ENCODE assay signal across 29 cellular contexts in genomic region chr5:133453825-133454224, GRCh38.
"Had no signal": no experiment of that assay in that cellular context is flagged by ENCODE, and none has a peak within 500 bp of the region (broad histone marks: within the 10 kb centered on the region; RNA-seq: fewer than 3 reads in every experiment).

No MANE protein-coding gene starts in this region.

- H3K4me1 ChIP-seq: ascending aorta, colonic mucosa had no signal

- DNase-seq: activated CD4-positive, alpha-beta memory T cell treated with anti-CD3 and anti-CD28 coated beads for 36 hours; activated CD4-positive, alpha-beta T cell treated with anti-CD3 and anti-CD28 coated beads for 36 hours; activated CD4-positive, alpha-beta T cell treated with anti-CD3 and anti-CD28 coated beads, Interleukin-2, amount 10 ng/mL, durations not matched to agents 24 days and 14 days; activated CD4-positive, CD25-positive, alpha-beta regulatory T cell; activated CD4-positive, CD25-positive, alpha-beta regulatory T cell treated with anti-CD3 and anti-CD28 coated beads, Interleukin-2, amount 50 U/mL, for 72 hours; activated CD8-positive, alpha-beta memory T cell treated with anti-CD3 and anti-CD28 coated beads, Interleukin-2, amount 10 ng/mL, durations not matched to agents 7 days and 5 days; activated CD8-positive, alpha-beta memory T cell treated with anti-CD3 and anti-CD28 coated beads, Interleukin-2, amount 50 U/mL, for 4 hours; activated CD8-positive, alpha-beta T cell treated with anti-CD3 and anti-CD28 coated beads, Interleukin-2, amount 10 ng/mL, durations not matched to agents 7 days and 5 days; activated gamma-delta T cell; activated naive CD4-positive, alpha-beta T cell; activated naive CD4-positive, alpha-beta T cell treated with anti-CD3 and anti-CD28 coated beads, Interleukin-2, amount 10 ng/mL, durations not matched to agents 7 days and 5 days; activated naive CD8-positive, alpha-beta T cell treated with anti-CD3 and anti-CD28 coated beads, Interleukin-2, amount 10 ng/mL, durations not matched to agents 7 days and 5 days; activated T-cell treated with anti-CD3 and anti-CD28 coated beads, Interleukin-2, amount 50 U/mL, for 1 hour; activated T-cell treated with anti-CD3 and anti-CD28 coated beads, Interleukin-2, amount 50 U/mL, for 48 hours; amygdala; central memory CD4-positive, alpha-beta T cell; cerebellar nuclear complex; colonic mucosa; effector CD8-positive, alpha-beta T cell; esophagus squamous epithelium; foreskin fibroblast had no signal

- H3K4me3 Mint-ChIP-seq: activated CD4-positive, alpha-beta memory T cell treated with anti-CD3 and anti-CD28 coated beads for 36 hours; activated CD4-positive, alpha-beta T cell treated with anti-CD3 and anti-CD28 coated beads for 36 hours; activated CD4-positive, alpha-beta T cell treated with anti-CD3 and anti-CD28 coated beads, Interleukin-2, amount 10 ng/mL, durations not matched to agents 24 days and 14 days; activated CD8-positive, alpha-beta memory T cell treated with anti-CD3 and anti-CD28 coated beads, Interleukin-2, amount 10 ng/mL, durations not matched to agents 7 days and 5 days; activated CD8-positive, alpha-beta T cell treated with anti-CD3 and anti-CD28 coated beads, Interleukin-2, amount 10 ng/mL, durations not matched to agents 7 days and 5 days; activated naive CD4-positive, alpha-beta T cell treated with anti-CD3 and anti-CD28 coated beads, Interleukin-2, amount 10 ng/mL, durations not matched to agents 7 days and 5 days; activated naive CD8-positive, alpha-beta T cell treated with anti-CD3 and anti-CD28 coated beads, Interleukin-2, amount 10 ng/mL, durations not matched to agents 7 days and 5 days; activated T-helper 1 cell treated with anti-CD3 and anti-CD28 coated beads, Interleukin-12 subunit alpha, Interleukin-12 subunit beta, Interleukin-2, Interleukin-4 antibody, amounts not matched to agents 30 ng/mL and 10 ng/mL and 1 ng/mL, durations not matched to agents 14 hours and 24 hours and 36 hours; brain had no signal

- H3K9me3 ChIP-seq: ascending aorta, breast epithelium, colonic mucosa, esophagus squamous epithelium had no signal

- H3K27me3 ChIP-seq: ascending aorta, breast epithelium, cardiac muscle cell, colonic mucosa, esophagus squamous epithelium had no signal

- H3K27ac ChIP-seq: ascending aorta, breast epithelium, cardiac muscle cell, colonic mucosa, epithelial cell of prostate, esophagus squamous epithelium had no signal

- H3K27me3 Mint-ChIP-seq: activated CD4-positive, alpha-beta T cell treated with anti-CD3 and anti-CD28 coated beads for 36 hours had no signal

- H3K36me3 ChIP-seq: ascending aorta, breast epithelium, cardiac muscle cell, colonic mucosa, esophagus squamous epithelium had no signal

- H3K27ac Mint-ChIP-seq: activated CD4-positive, alpha-beta memory T cell treated with anti-CD3 and anti-CD28 coated beads for 36 hours; activated CD4-positive, alpha-beta T cell treated with anti-CD3 and anti-CD28 coated beads for 36 hours; activated CD4-positive, alpha-beta T cell treated with anti-CD3 and anti-CD28 coated beads, Interleukin-2, amount 10 ng/mL, durations not matched to agents 24 days and 14 days; activated CD8-positive, alpha-beta memory T cell treated with anti-CD3 and anti-CD28 coated beads, Interleukin-2, amount 10 ng/mL, durations not matched to agents 7 days and 5 days; activated CD8-positive, alpha-beta T cell treated with anti-CD3 and anti-CD28 coated beads, Interleukin-2, amount 10 ng/mL, durations not matched to agents 7 days and 5 days; activated naive CD4-positive, alpha-beta T cell treated with anti-CD3 and anti-CD28 coated beads, Interleukin-2, amount 10 ng/mL, durations not matched to agents 7 days and 5 days; activated naive CD8-positive, alpha-beta T cell treated with anti-CD3 and anti-CD28 coated beads, Interleukin-2, amount 10 ng/mL, durations not matched to agents 7 days and 5 days; activated T-helper 1 cell treated with anti-CD3 and anti-CD28 coated beads, Interleukin-12 subunit alpha, Interleukin-12 subunit beta, Interleukin-2, Interleukin-4 antibody, amounts not matched to agents 30 ng/mL and 10 ng/mL and 1 ng/mL, durations not matched to agents 14 hours and 24 hours and 36 hours; activated T-helper 2 cell treated with anti-CD3 and anti-CD28 coated beads, Interferon-gamma antibody, Interleukin-2, Interleukin-4, amounts not matched to agents 10 μg/mL and 5 μg/mL and 100 μg/mL, durations not matched to agents 14 hours and 24 hours and 36 hours had no signal

- H3K4me3 ChIP-seq: ascending aorta, breast epithelium, cardiac muscle cell, colonic mucosa, esophagus squamous epithelium had no signal

- H3K36me3 Mint-ChIP-seq: activated CD4-positive, alpha-beta memory T cell treated with anti-CD3 and anti-CD28 coated beads for 36 hours; activated CD8-positive, alpha-beta memory T cell treated with anti-CD3 and anti-CD28 coated beads, Interleukin-2, amount 10 ng/mL, durations not matched to agents 7 days and 5 days; activated naive CD4-positive, alpha-beta T cell treated with anti-CD3 and anti-CD28 coated beads, Interleukin-2, amount 10 ng/mL, durations not matched to agents 7 days and 5 days; activated naive CD4-positive, alpha-beta T cell treated with anti-CD3 and anti-CD28 coated beads, Interleukin-2, amount 50 U/mL, for 72 hours; activated naive CD8-positive, alpha-beta T cell treated with anti-CD3 and anti-CD28 coated beads, Interleukin-2, amount 10 ng/mL, durations not matched to agents 7 days and 5 days; brain had no signal

- H3K9me3 Mint-ChIP-seq: activated CD4-positive, alpha-beta memory T cell treated with anti-CD3 and anti-CD28 coated beads for 36 hours; activated CD4-positive, alpha-beta T cell treated with anti-CD3 and anti-CD28 coated beads, Interleukin-2, amount 10 ng/mL, durations not matched to agents 24 days and 14 days; activated naive CD4-positive, alpha-beta T cell treated with anti-CD3 and anti-CD28 coated beads, Interleukin-2, amount 10 ng/mL, durations not matched to agents 7 days and 5 days; activated naive CD4-positive, alpha-beta T cell treated with anti-CD3 and anti-CD28 coated beads, Interleukin-2, amount 50 U/mL, for 72 hours; activated naive CD8-positive, alpha-beta T cell treated with anti-CD3 and anti-CD28 coated beads, Interleukin-2, amount 10 ng/mL, durations not matched to agents 7 days and 5 days; activated T-helper 1 cell treated with anti-CD3 and anti-CD28 coated beads, Interleukin-12 subunit alpha, Interleukin-12 subunit beta, Interleukin-2, Interleukin-4 antibody, amounts not matched to agents 30 ng/mL and 10 ng/mL and 1 ng/mL, durations not matched to agents 14 hours and 24 hours and 36 hours; activated T-helper 2 cell treated with anti-CD3 and anti-CD28 coated beads, Interferon-gamma antibody, Interleukin-2, Interleukin-4, amounts not matched to agents 10 μg/mL and 5 μg/mL and 100 μg/mL, durations not matched to agents 14 hours and 24 hours and 36 hours; brain had no signal

- ATAC-seq: activated CD4-positive, alpha-beta T cell treated with anti-CD3 and anti-CD28 coated beads for 36 hours; activated CD8-positive, alpha-beta memory T cell treated with anti-CD3 and anti-CD28 coated beads, Interleukin-2, amount 10 ng/mL, durations not matched to agents 7 days and 5 days; activated CD8-positive, alpha-beta T cell treated with anti-CD3 and anti-CD28 coated beads, Interleukin-2, amount 10 ng/mL, durations not matched to agents 7 days and 5 days; activated naive CD4-positive, alpha-beta T cell treated with anti-CD3 and anti-CD28 coated beads, Interleukin-2, amount 50 U/mL, for 72 hours had no signal

- H3K4me1 Mint-ChIP-seq: activated CD8-positive, alpha-beta memory T cell treated with anti-CD3 and anti-CD28 coated beads, Interleukin-2, amount 10 ng/mL, durations not matched to agents 7 days and 5 days; activated naive CD4-positive, alpha-beta T cell treated with anti-CD3 and anti-CD28 coated beads, Interleukin-2, amount 10 ng/mL, durations not matched to agents 7 days and 5 days; activated naive CD8-positive, alpha-beta T cell treated with anti-CD3 and anti-CD28 coated beads, Interleukin-2, amount 10 ng/mL, durations not matched to agents 7 days and 5 days had no signal
